In the genomic region with DNA sequence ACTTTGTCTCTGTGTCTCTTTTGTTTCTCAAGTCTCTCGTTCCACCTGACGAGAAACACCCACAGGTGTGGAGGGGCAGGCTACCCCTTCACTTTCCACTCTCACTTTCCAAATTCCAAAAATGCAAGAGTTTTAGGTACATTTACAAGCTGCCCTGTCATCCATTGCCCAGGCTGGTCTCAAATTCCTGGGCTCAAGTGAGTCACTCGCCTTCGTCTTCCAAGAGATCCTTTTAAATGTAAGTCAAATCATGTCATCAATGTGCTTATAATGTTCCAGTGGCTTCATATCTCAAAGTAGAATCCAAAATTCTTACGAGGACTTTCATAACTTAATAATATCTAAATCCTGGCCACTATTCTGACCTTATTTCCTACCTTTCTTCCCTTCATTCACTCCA, we compare ENCODE assay signal across 26 cellular contexts. TPM values are rescaled to one million over a fixed set of nuclear protein-coding genes. Genes with fewer than 3 reads are reported as not detected.
DNase-seq lines count a peak whose midpoint lies in the region; ATAC-seq, FAIRE-seq and TF ChIP-seq lines count a peak whose summit lies in the region.
"Had no signal": no experiment of that assay in that cellular context is flagged by ENCODE, and none has a peak within 500 bp of the region (broad histone marks: within the 10 kb centered on the region; RNA-seq: fewer than 3 reads in every experiment).

No MANE protein-coding gene starts in this region.

- H3K79me2 ChIP-seq in GM23338 (replicated peaks; ENCODE audit: insufficient read depth) (no peaks in the 10 kb centered on the region), hepatocyte (no peaks in the 10 kb centered on the region), OCI-LY7 (ENCODE audit: insufficient read depth, low read depth, low read length) (no peaks in the 10 kb centered on the region)

- H3K27ac ChIP-seq in GM23338 (ENCODE audit: low read depth) (0 out of 2 replicates have a peak overlapping the region, but pooled peaks have one; percentile 52), VCaP (peak overlapping the region; percentile 38), hepatocyte (peak overlapping the region; percentile 64), small intestine (ENCODE audit: low read depth in 1 of 2, low read length in 1 of 2) (no peak overlapping the region), OCI-LY7 (ENCODE audit: low read depth, low read length, poor library complexity, severe bottlenecking) (no peak overlapping the region)
- H3K27ac ChIP-seq: KMS-11 had no signal

- no TSS peak for BruUV-seq in OCI-LY7 (replicated peaks; lab: Mats Ljungman, UMichigan)

- no peak for DNase-seq in GM23338 (ENCODE audit: low spot score)
- DNase-seq in hepatocyte (ENCODE audit: low spot score) = no peak
- DNase-seq in small intestine = no peak
- DNase-seq in GM20000 (ENCODE audit: low spot score) = no peak
- DNase-seq in OCI-LY7 (ENCODE audit: low spot score) = no peak
- no peak for DNase-seq in cardiac septum (ENCODE audit: low spot score)
- DNase-seq: C1 segment of cervical spinal cord; CD4-positive, alpha-beta memory T cell; COR-L47; GOT3; NCI-H1048; NCI-H1417; NCI-H1694; NCI-H2029 treated with DMSO at 0.1 percent for 48 hours; NCI-H446 treated with DMSO at 0.1 percent for 48 hours; NCI-H526; NCI-H82; NK-92 treated with Interleukin-12 subunit alpha and Interleukin-12 subunit beta, amount 100 ng/mL, for 24 hours; SIG-M5 had no signal

- no peak for ATAC-seq in GM23338
- ATAC-seq: HCT116, Panc1, SK-N-SH treated with all-trans-retinoic acid at 6 μM for 48 hours had no signal

- peaks cover 19% of the 10 kb centered on the region for H3K4me1 Mint-ChIP-seq in GM23338

- H3K36me3 Mint-ChIP-seq in GM23338 (ENCODE audit: low read depth) = no peaks in the 10 kb centered on the region

- intact Hi-C loops in OCI-LY7 (cut with micrococcal nuclease; ENCODE audit: unreplicated experiment) = no loop called here
- intact Hi-C loops in cardiac septum (cut with DNase I) = no loop called here

- FAIRE-seq in small intestine (lab: Jason Lieb, UNC) = no peak
- FAIRE-seq: GM12892 had no signal

- no peaks in the 10 kb centered on the region for H3K27me3 ChIP-seq in GM23338 (ENCODE audit: insufficient read depth)
- H3K27me3 ChIP-seq in hepatocyte = no peaks in the 10 kb centered on the region
- no peaks in the 10 kb centered on the region for H3K27me3 ChIP-seq in small intestine (ENCODE audit: control insufficient read depth in 2 of 2, insufficient read depth in 2 of 2, low read length in 2 of 2)

- peaks cover 5% of the 10 kb centered on the region for H3K27me3 Mint-ChIP-seq in GM23338 (ENCODE audit: insufficient read depth, low read depth, poor library complexity)
- H3K27me3 Mint-ChIP-seq: IgD-negative memory B cell had no signal

- no peak overlapping the region for H3K4me3 Mint-ChIP-seq in GM23338
- H3K4me3 Mint-ChIP-seq: CD4-positive, alpha-beta memory T cell; IgD-negative memory B cell had no signal

- WGBS in hepatocyte (ENCODE audit: low lambda C conversion rate, missing lambda C conversion rate) = 91% methylated on average over 5 of the region's 5 CpGs
- 93 to 95% (median 93%) methylated on average over 5 of the region's 5 CpGs for WGBS in small intestine, 3 donors

- H2AFZ ChIP-seq in GM23338 (peak overlapping the region; percentile 84), hepatocyte (no peak overlapping the region), OCI-LY7 (ENCODE audit: low read length) (no peak overlapping the region)

- H3K4me1 ChIP-seq in GM23338 (ENCODE audit: insufficient read depth) = peaks cover 16% of the 10 kb centered on the region; the same call in 1 of the 2 replicates
- peaks cover 9% of the 10 kb centered on the region for H3K4me1 ChIP-seq in hepatocyte (ENCODE audit: insufficient read depth)
- H3K4me1 ChIP-seq in small intestine (ENCODE audit: control insufficient read depth in 2 of 2, insufficient read depth in 1 of 2, low read depth in 1 of 2, low read length in 1 of 2) = no peaks in the 10 kb centered on the region
- no peaks in the 10 kb centered on the region for H3K4me1 ChIP-seq in OCI-LY7 (ENCODE audit: insufficient read depth, low read length, poor library complexity, severe bottlenecking)

- H3K9me3 ChIP-seq in hepatocyte (ENCODE audit: low read depth) (no peaks in the 10 kb centered on the region), small intestine (ENCODE audit: control insufficient read depth, low read depth) (no peaks in the 10 kb centered on the region), OCI-LY7 (ENCODE audit: low read length) (no peaks in the 10 kb centered on the region)

- H4K20me1 ChIP-seq in GM23338 (replicated peaks; ENCODE audit: insufficient read depth) = no peaks in the 10 kb centered on the region
- H4K20me1 ChIP-seq in hepatocyte (ENCODE audit: insufficient read depth, poor library complexity, severe bottlenecking) = no peaks in the 10 kb centered on the region
- no peaks in the 10 kb centered on the region for H4K20me1 ChIP-seq in OCI-LY7 (ENCODE audit: insufficient read depth, low read length)

- H3K36me3 ChIP-seq in GM23338 (ENCODE audit: insufficient read depth) (no peaks in the 10 kb centered on the region), hepatocyte (replicated peaks; ENCODE audit: insufficient read depth, low read depth) (no peaks in the 10 kb centered on the region), small intestine (ENCODE audit: control insufficient read depth in 2 of 2, insufficient read depth in 2 of 2, low read length in 2 of 2) (no peaks in the 10 kb centered on the region), OCI-LY7 (ENCODE audit: insufficient read depth, low read length) (no peaks in the 10 kb centered on the region)

- H3K9me3 Mint-ChIP-seq in GM23338 = no peaks in the 10 kb centered on the region

- no peak for TF ChIP-seq CTCF in GM23338 (conservative IDR thresholded peaks at IDR 0.05; ENCODE audit: low read depth in 2 of 2)
- no peak for TF ChIP-seq CTCF in VCaP (conservative IDR thresholded peaks at IDR 0.05)
- TF ChIP-seq CTCF in hepatocyte (IDR thresholded peaks at IDR 0.05; ENCODE audit: poor library complexity) = no peak
- no peak for TF ChIP-seq CTCF in GM20000 (IDR thresholded peaks at IDR 0.05; ENCODE audit: extremely low read depth, missing control alignments)
- TF ChIP-seq CTCF in OCI-LY7 (conservative IDR thresholded peaks at IDR 0.05; ENCODE audit: low read length) = no peak

- H3K9me2 ChIP-seq in GM23338 (ENCODE audit: insufficient read depth) (no peaks in the 10 kb centered on the region), hepatocyte (replicated peaks; ENCODE audit: insufficient read depth) (no peaks in the 10 kb centered on the region), OCI-LY7 (ENCODE audit: insufficient read depth, low read length) (no peaks in the 10 kb centered on the region)

- no peaks in the 10 kb centered on the region for H3F3A ChIP-seq in GM23338 (replicated peaks; ENCODE audit: low read depth)

- H3K4me3 ChIP-seq in GM23338 (no peak overlapping the region), hepatocyte (no peak overlapping the region), small intestine (ENCODE audit: low read depth in 1 of 2, low read length in 2 of 2) (no peak overlapping the region), OCI-LY7 (ENCODE audit: low read depth, low read length, poor library complexity, severe bottlenecking) (no peak overlapping the region)

- POLR2A ChIA-PET in OCI-LY7 (lab: Charles Lee) = no interaction called here

- H3K4me2 ChIP-seq in GM23338 = peak overlapping the region; percentile 37; the same call in 1 of the 2 replicates
- H3K4me2 ChIP-seq in hepatocyte = no peak overlapping the region
- no peak overlapping the region for H3K4me2 ChIP-seq in OCI-LY7 (ENCODE audit: low read length)
- H3K4me2 ChIP-seq: KMS-11 had no signal

- no peak overlapping the region for H3K27ac Mint-ChIP-seq in GM23338
- H3K27ac Mint-ChIP-seq: CD4-positive, alpha-beta memory T cell; IgD-negative memory B cell had no signal

- CTCF ChIA-PET in OCI-LY7 (lab: Charles Lee; ENCODE audit: unreplicated experiment) = no interaction called here

TF ChIP-seq in GM23338, 12 proteins besides CTCF, POLR2A, EP300 and RAD21 (continues in another document):
- no peak for TF ChIP-seq STAT1 (IDR thresholded peaks at IDR 0.05; ENCODE audit: unreplicated experiment)
- TF ChIP-seq, protein P1, sequence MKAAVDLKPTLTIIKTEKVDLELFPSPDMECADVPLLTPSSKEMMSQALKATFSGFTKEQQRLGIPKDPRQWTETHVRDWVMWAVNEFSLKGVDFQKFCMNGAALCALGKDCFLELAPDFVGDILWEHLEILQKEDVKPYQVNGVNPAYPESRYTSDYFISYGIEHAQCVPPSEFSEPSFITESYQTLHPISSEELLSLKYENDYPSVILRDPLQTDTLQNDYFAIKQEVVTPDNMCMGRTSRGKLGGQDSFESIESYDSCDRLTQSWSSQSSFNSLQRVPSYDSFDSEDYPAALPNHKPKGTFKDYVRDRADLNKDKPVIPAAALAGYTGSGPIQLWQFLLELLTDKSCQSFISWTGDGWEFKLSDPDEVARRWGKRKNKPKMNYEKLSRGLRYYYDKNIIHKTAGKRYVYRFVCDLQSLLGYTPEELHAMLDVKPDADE (IDR thresholded peaks at IDR 0.05) = no peak

RNA-seq across cellular contexts. Expression of a gene that starts 20.4 kb away (rescaled TPM):
- 44.9 and 48.1 TPM in 2 replicates for total RNA-seq in GM23338 (2014; rRNA removed; shearing (Covaris generic))
- polyA plus RNA-seq in GM23338 (2016; fragmentation: Nextera tagmentation; extraction: Ambion mirVana) (27.8 and 30.4 TPM in 2 replicates), hepatocyte (50.9 and 54.6 TPM in 2 replicates), small intestine (10 to 100 TPM; 11.6 to 23.5 (median 17.3) TPM)
- total RNA-seq in hepatocyte (107 and 109 TPM in 2 replicates), OCI-LY7 (2022) (12.9 and 16.5 TPM in 2 replicates), cardiac septum (28.6 TPM)
- total RNA-seq in OCI-LY7 (2014; rRNA removed; shearing (Covaris generic)) = 12.0 and 14.7 TPM in 2 replicates

Comparison
In these comparisons a context has a peak if more than half of its experiments do, and no peak if none do; other contexts are left out.
1. H3K27ac ChIP-seq: peak in GM23338 (single experiment), VCaP (single experiment) and hepatocyte (single experiment); none in small intestine (0 of 2) and OCI-LY7 (single experiment).